ENCODE assay signal across 19 cellular contexts in genomic region chr14:84622357-84622756, GRCh38.
DNase-seq lines count a peak whose midpoint lies in the region; ATAC-seq and TF ChIP-seq lines count a peak whose summit lies in the region.
"Had no signal": no experiment of that assay in that cellular context is flagged by ENCODE, and none has a peak within 500 bp of the region (broad histone marks: within the 10 kb centered on the region; RNA-seq: fewer than 3 reads in every experiment).

No MANE protein-coding gene starts in this region.

- peaks cover 18% of the 10 kb centered on the region for H3K4me1 Mint-ChIP-seq in endodermal cell
- H3K4me1 Mint-ChIP-seq: CD4-positive, alpha-beta memory T cell had no signal

- H3K4me3 ChIP-seq in endodermal cell (ENCODE audit: low read length) (peak overlapping the region; percentile 0), mesodermal cell (ENCODE audit: extremely low read depth, insufficient read depth, low read length, poor library complexity, severe bottlenecking) (no peak overlapping the region)
- H3K4me3 ChIP-seq: BLaER1, HAP-1 had no signal

- H3K27me3 ChIP-seq in endodermal cell (ENCODE audit: control insufficient read depth, insufficient read depth, low read length, poor library complexity, severe bottlenecking) = no peaks in the 10 kb centered on the region
- H3K27me3 ChIP-seq: BLaER1 had no signal

- WGBS in endodermal cell (ENCODE audit: insufficient coverage in 1 of 2, insufficient read length in 1 of 2), 2 experiments = 95% methylated on average over 3 of the region's 3 CpGs; no CpG with 5 or more reads in 1 of the 2 experiments
- WGBS in mesodermal cell (ENCODE audit: insufficient coverage in 2 of 2), 2 experiments = no CpG with 5 or more reads among the region's 3 CpGs

- H3K9ac ChIP-seq in endodermal cell (ENCODE audit: extremely low read depth, low read length, poor library complexity, severe bottlenecking) = no peak overlapping the region
- H3K9ac ChIP-seq: BLaER1 had no signal

- H3K36me3 ChIP-seq in endodermal cell (ENCODE audit: control insufficient read depth, insufficient read depth, low read length) (no peaks in the 10 kb centered on the region), mesodermal cell (ENCODE audit: control insufficient read depth, insufficient read depth, low read length) (no peaks in the 10 kb centered on the region)
- H3K36me3 ChIP-seq: BLaER1, HAP-1 had no signal

- H3K27ac Mint-ChIP-seq in endodermal cell = no peak overlapping the region
- H3K27ac Mint-ChIP-seq: CD4-positive, alpha-beta memory T cell had no signal

- peak; percentile 32 for DNase-seq in H4 (ENCODE audit: low spot score)
- peak; percentile 85 for DNase-seq in SK-N-DZ (ENCODE audit: low spot score)
- no peak for DNase-seq in endodermal cell
- no peak for DNase-seq in GM10266 (ENCODE audit: extremely low spot score)
- no peak for DNase-seq in COLO829 (ENCODE audit: low spot score)
- DNase-seq: CD4-positive, alpha-beta memory T cell; DMS79; KBM-7; NCI-H1105; NCI-H2081; NCI-H524; PC-3; RPMI8226; SHP77 treated with DMSO at 0.1 percent for 48 hours had no signal

- peaks cover 3% of the 10 kb centered on the region for H3K4me1 ChIP-seq in endodermal cell (ENCODE audit: control insufficient read depth, insufficient read depth, low read length)
- H3K4me1 ChIP-seq in mesodermal cell (ENCODE audit: control insufficient read depth, insufficient read depth, low read length, poor library complexity, severe bottlenecking) = peaks cover 16% of the 10 kb centered on the region
- H3K4me1 ChIP-seq: BLaER1 had no signal

- H3K9me3 ChIP-seq in endodermal cell (ENCODE audit: control insufficient read depth, low read length) = peaks cover 14% of the 10 kb centered on the region
- H3K9me3 ChIP-seq in mesodermal cell (ENCODE audit: control insufficient read depth, low read length) = no peaks in the 10 kb centered on the region
- H3K9me3 ChIP-seq: BLaER1, HAP-1 had no signal

- H3K36me3 Mint-ChIP-seq in endodermal cell (ENCODE audit: low read depth) = no peaks in the 10 kb centered on the region
- H3K36me3 Mint-ChIP-seq: CD4-positive, alpha-beta memory T cell had no signal

- no peak overlapping the region for H3K27ac ChIP-seq in endodermal cell (ENCODE audit: low read depth, low read length)
- peak overlapping the region; percentile 73 for H3K27ac ChIP-seq in mesodermal cell (ENCODE audit: low read depth, low read length, severe bottlenecking)
- H3K27ac ChIP-seq: BLaER1 had no signal

- no peak for TF ChIP-seq CTCF in endodermal cell (conservative IDR thresholded peaks at IDR 0.05)
- TF ChIP-seq CTCF in GM10266 (IDR thresholded peaks at IDR 0.05; ENCODE audit: control insufficient read depth, insufficient read depth, low read depth, missing control alignments) = no peak

- no peak overlapping the region for H3K4me3 Mint-ChIP-seq in endodermal cell
- H3K4me3 Mint-ChIP-seq: CD4-positive, alpha-beta memory T cell had no signal

- H3K27me3 Mint-ChIP-seq in endodermal cell (ENCODE audit: insufficient read depth) = no peaks in the 10 kb centered on the region
- H3K27me3 Mint-ChIP-seq: CD4-positive, alpha-beta memory T cell had no signal

- no peaks in the 10 kb centered on the region for H3K9me3 Mint-ChIP-seq in endodermal cell

- no peak for ATAC-seq in GM18909 (IDR thresholded peaks at IDR 0.05; ENCODE audit: poor library complexity, unreplicated experiment)
- ATAC-seq: HepG2, PC-3 had no signal

Comparison
In these comparisons a context has a peak if more than half of its experiments do, and no peak if none do; other contexts are left out.
1. DNase-seq: peak in H4 (single experiment) and SK-N-DZ (single experiment); none in endodermal cell (single experiment), GM10266 (single experiment) and COLO829 (single experiment).